In the genomic region with DNA sequence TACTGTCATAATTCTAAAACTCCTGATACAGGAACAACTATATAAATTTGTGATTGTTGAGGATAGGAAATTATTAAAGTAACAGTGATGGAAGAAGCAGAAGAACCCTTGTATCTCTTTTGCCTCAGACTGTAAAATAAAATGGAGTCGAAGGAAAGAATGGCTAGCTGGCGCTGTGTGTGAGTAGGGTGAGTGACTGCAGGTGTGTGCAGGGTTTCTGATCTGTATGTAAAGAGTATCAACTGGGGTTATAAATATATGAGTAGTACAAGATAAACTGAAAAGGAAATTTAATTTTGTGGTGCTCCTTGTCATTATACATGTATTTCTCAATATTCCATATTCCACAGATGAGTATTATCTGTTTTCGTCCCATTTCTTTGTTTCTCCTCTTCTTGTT, we compare ENCODE assay signal across 11 cellular contexts. TPM values are rescaled to one million over a fixed set of nuclear protein-coding genes. Genes with fewer than 3 reads are reported as not detected.
DNase-seq lines count a peak whose midpoint lies in the region; ATAC-seq and TF ChIP-seq lines count a peak whose summit lies in the region.
"Had no signal": no experiment of that assay in that cellular context is flagged by ENCODE, and none has a peak within 500 bp of the region (broad histone marks: within the 10 kb centered on the region; RNA-seq: fewer than 3 reads in every experiment).

No MANE protein-coding gene starts in this region.

- H3K4me1 Mint-ChIP-seq in activated naive CD8-positive, alpha-beta T cell (ENCODE audit: low read depth) = peaks cover 9% of the 10 kb centered on the region

- no peaks in the 10 kb centered on the region for H3K27me3 Mint-ChIP-seq in activated naive CD8-positive, alpha-beta T cell
- H3K27me3 Mint-ChIP-seq: IgD-negative memory B cell had no signal

- TF ChIP-seq CTCF in testis (IDR thresholded peaks at IDR 0.05) = no peak

- no peaks in the 10 kb centered on the region for H3K36me3 ChIP-seq in testis (ENCODE audit: low read depth, missing control alignments)

- no peaks in the 10 kb centered on the region for H3K27me3 ChIP-seq in testis
- H3K27me3 ChIP-seq: heart right ventricle had no signal

- no peak overlapping the region for H3K4me3 Mint-ChIP-seq in activated naive CD8-positive, alpha-beta T cell
- H3K4me3 Mint-ChIP-seq: IgD-negative memory B cell had no signal

- H3K27ac ChIP-seq in testis = no peak overlapping the region

- H3K4me3 ChIP-seq in testis = no peak overlapping the region
- H3K4me3 ChIP-seq: heart right ventricle had no signal

- H3K27ac Mint-ChIP-seq in activated naive CD8-positive, alpha-beta T cell = peak overlapping the region; percentile 30
- H3K27ac Mint-ChIP-seq: IgD-negative memory B cell had no signal

- TF ChIP-seq POLR2A in testis (IDR thresholded peaks at IDR 0.05) = no peak

- DNase-seq in DMS153 (lab: John Stamatoyannopoulos, UW) (no peak), NCI-H2107 (lab: John Stamatoyannopoulos, UW) (no peak), testis (no peak), mesenteric fat pad (ENCODE audit: low spot score) (no peak)
- DNase-seq: cortex of kidney had no signal

- no peaks in the 10 kb centered on the region for H3K4me1 ChIP-seq in testis

- peak; percentile 15 for ATAC-seq in GM18520 (IDR thresholded peaks at IDR 0.05; ENCODE audit: unreplicated experiment)
- peak; percentile 28 for ATAC-seq in GM21367 (IDR thresholded peaks at IDR 0.05; ENCODE audit: unreplicated experiment)
- peak; percentile 25 for ATAC-seq in HG03066 (IDR thresholded peaks at IDR 0.05; ENCODE audit: low read depth, unreplicated experiment)

- WGBS in testis, 2 donors = 93 to 96% methylated on average over 3 of the region's 3 CpGs

- intact Hi-C loops in testis (cut with DNase I; ENCODE audit: low total_unique reads) = no loop called here

- no peaks in the 10 kb centered on the region for H3K9me3 Mint-ChIP-seq in activated naive CD8-positive, alpha-beta T cell (ENCODE audit: low read depth)

- peaks cover 29% of the 10 kb centered on the region for H3K36me3 Mint-ChIP-seq in activated naive CD8-positive, alpha-beta T cell

- H3K9me3 ChIP-seq in testis = no peaks in the 10 kb centered on the region

RNA-seq across cellular contexts. Expression of a gene that starts 15.2 kb away (rescaled TPM):
- total RNA-seq in testis (10 to 100 TPM; 91.7 to 93.7 TPM), mesenteric fat pad (34.6 TPM)
- polyA plus RNA-seq in testis (ENCODE audit: insufficient read depth, low read depth, low replicate concordance) = 56.5 TPM
